Comparison of ENCODE assay signal across 1 cellular context in the genomic region with DNA sequence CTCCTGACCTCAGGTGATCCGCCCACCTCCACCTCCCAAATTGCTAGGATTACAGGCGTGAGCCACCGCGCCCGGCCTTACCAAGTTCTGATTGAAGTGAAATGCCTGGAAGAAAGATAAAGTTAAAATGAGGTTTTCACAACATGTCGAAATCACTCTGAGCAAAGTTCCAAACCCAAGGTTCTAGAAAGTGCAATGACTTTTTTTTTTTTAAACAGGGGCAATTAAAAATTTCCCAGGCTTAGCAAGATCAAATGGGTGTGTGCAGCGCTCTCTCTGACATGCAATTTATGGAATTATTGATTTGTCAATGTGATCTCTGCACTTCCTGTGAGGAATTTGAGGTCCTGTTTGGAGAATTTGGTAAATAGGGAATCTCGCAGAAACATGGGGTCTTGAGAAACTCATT.
TF ChIP-seq lines count a peak whose summit lies in the region.

No MANE protein-coding gene starts in this region.

TF ChIP-seq in HepG2, 621 proteins besides CTCF, POLR2A, EP300 and RAD21 (continues in another document):
- 0 out of 2 replicates have a peak, but pooled peaks have one; percentile 8 for TF ChIP-seq FOSL2 (CRISPR knock-in tag; IDR thresholded peaks at IDR 0.05)
- no peak for TF ChIP-seq SRY (CRISPR knock-in tag; IDR thresholded peaks at IDR 0.05)
- TF ChIP-seq ZNF432 (CRISPR knock-in tag; IDR thresholded peaks at IDR 0.05; ENCODE audit: borderline replicate concordance): no peak
- peak; percentile 47 for TF ChIP-seq HNF4A (CRISPR knock-in tag; IDR thresholded peaks at IDR 0.05)
- TF ChIP-seq, protein P1, sequence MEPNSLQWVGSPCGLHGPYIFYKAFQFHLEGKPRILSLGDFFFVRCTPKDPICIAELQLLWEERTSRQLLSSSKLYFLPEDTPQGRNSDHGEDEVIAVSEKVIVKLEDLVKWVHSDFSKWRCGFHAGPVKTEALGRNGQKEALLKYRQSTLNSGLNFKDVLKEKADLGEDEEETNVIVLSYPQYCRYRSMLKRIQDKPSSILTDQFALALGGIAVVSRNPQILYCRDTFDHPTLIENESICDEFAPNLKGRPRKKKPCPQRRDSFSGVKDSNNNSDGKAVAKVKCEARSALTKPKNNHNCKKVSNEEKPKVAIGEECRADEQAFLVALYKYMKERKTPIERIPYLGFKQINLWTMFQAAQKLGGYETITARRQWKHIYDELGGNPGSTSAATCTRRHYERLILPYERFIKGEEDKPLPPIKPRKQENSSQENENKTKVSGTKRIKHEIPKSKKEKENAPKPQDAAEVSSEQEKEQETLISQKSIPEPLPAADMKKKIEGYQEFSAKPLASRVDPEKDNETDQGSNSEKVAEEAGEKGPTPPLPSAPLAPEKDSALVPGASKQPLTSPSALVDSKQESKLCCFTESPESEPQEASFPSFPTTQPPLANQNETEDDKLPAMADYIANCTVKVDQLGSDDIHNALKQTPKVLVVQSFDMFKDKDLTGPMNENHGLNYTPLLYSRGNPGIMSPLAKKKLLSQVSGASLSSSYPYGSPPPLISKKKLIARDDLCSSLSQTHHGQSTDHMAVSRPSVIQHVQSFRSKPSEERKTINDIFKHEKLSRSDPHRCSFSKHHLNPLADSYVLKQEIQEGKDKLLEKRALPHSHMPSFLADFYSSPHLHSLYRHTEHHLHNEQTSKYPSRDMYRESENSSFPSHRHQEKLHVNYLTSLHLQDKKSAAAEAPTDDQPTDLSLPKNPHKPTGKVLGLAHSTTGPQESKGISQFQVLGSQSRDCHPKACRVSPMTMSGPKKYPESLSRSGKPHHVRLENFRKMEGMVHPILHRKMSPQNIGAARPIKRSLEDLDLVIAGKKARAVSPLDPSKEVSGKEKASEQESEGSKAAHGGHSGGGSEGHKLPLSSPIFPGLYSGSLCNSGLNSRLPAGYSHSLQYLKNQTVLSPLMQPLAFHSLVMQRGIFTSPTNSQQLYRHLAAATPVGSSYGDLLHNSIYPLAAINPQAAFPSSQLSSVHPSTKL (CRISPR knock-in tag; IDR thresholded peaks at IDR 0.05): 0 out of 2 replicates have a peak, but pooled peaks have one; percentile 16
- 0 out of 2 replicates have a peak, but pooled peaks have one; percentile 12 for TF ChIP-seq CHD4 (IDR thresholded peaks at IDR 0.05; ENCODE audit: borderline replicate concordance, low read length)
- TF ChIP-seq, protein P2, sequence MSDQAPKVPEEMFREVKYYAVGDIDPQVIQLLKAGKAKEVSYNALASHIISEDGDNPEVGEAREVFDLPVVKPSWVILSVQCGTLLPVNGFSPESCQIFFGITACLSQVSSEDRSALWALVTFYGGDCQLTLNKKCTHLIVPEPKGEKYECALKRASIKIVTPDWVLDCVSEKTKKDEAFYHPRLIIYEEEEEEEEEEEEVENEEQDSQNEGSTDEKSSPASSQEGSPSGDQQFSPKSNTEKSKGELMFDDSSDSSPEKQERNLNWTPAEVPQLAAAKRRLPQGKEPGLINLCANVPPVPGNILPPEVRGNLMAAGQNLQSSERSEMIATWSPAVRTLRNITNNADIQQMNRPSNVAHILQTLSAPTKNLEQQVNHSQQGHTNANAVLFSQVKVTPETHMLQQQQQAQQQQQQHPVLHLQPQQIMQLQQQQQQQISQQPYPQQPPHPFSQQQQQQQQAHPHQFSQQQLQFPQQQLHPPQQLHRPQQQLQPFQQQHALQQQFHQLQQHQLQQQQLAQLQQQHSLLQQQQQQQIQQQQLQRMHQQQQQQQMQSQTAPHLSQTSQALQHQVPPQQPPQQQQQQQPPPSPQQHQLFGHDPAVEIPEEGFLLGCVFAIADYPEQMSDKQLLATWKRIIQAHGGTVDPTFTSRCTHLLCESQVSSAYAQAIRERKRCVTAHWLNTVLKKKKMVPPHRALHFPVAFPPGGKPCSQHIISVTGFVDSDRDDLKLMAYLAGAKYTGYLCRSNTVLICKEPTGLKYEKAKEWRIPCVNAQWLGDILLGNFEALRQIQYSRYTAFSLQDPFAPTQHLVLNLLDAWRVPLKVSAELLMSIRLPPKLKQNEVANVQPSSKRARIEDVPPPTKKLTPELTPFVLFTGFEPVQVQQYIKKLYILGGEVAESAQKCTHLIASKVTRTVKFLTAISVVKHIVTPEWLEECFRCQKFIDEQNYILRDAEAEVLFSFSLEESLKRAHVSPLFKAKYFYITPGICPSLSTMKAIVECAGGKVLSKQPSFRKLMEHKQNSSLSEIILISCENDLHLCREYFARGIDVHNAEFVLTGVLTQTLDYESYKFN (CRISPR knock-in tag; conservative IDR thresholded peaks at IDR 0.05): peak; percentile 72
- TF ChIP-seq RORA (CRISPR knock-in tag; IDR thresholded peaks at IDR 0.05): no peak
- TF ChIP-seq, protein P3, sequence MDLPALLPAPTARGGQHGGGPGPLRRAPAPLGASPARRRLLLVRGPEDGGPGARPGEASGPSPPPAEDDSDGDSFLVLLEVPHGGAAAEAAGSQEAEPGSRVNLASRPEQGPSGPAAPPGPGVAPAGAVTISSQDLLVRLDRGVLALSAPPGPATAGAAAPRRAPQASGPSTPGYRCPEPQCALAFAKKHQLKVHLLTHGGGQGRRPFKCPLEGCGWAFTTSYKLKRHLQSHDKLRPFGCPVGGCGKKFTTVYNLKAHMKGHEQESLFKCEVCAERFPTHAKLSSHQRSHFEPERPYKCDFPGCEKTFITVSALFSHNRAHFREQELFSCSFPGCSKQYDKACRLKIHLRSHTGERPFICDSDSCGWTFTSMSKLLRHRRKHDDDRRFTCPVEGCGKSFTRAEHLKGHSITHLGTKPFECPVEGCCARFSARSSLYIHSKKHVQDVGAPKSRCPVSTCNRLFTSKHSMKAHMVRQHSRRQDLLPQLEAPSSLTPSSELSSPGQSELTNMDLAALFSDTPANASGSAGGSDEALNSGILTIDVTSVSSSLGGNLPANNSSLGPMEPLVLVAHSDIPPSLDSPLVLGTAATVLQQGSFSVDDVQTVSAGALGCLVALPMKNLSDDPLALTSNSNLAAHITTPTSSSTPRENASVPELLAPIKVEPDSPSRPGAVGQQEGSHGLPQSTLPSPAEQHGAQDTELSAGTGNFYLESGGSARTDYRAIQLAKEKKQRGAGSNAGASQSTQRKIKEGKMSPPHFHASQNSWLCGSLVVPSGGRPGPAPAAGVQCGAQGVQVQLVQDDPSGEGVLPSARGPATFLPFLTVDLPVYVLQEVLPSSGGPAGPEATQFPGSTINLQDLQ (CRISPR knock-in tag; IDR thresholded peaks at IDR 0.05): no peak
- TF ChIP-seq ZNF350 (CRISPR knock-in tag; IDR thresholded peaks at IDR 0.05; ENCODE audit: borderline replicate concordance, low read depth): peak; percentile 34; the same call in 1 of the 2 replicates
- TF ChIP-seq KAT2B (IDR thresholded peaks at IDR 0.05; ENCODE audit: borderline replicate concordance, low read depth, low read length): peak; percentile 84
- TF ChIP-seq MIXL1 (CRISPR knock-in tag; IDR thresholded peaks at IDR 0.05): peak; percentile 11; the same call in 1 of the 2 replicates
- TF ChIP-seq TOE1 (CRISPR knock-in tag; IDR thresholded peaks at IDR 0.05): no peak
- TF ChIP-seq ELF3 (CRISPR knock-in tag; IDR thresholded peaks at IDR 0.05): peak; percentile 27; the same call in 1 of the 2 replicates
- TF ChIP-seq, protein P4, sequence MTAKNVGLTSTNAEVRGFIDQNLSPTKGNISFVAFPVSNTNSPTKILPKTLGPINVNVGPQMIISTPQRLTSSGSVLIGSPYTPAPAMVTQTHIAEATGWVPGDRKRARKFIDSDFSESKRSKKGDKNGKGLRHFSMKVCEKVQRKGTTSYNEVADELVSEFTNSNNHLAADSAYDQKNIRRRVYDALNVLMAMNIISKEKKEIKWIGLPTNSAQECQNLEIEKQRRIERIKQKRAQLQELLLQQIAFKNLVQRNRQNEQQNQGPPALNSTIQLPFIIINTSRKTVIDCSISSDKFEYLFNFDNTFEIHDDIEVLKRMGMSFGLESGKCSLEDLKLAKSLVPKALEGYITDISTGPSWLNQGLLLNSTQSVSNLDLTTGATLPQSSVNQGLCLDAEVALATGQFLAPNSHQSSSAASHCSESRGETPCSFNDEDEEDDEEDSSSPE (CRISPR knock-in tag; IDR thresholded peaks at IDR 0.05): peak; percentile 14; the same call in 1 of the 2 replicates
- TF ChIP-seq ONECUT2 (CRISPR knock-in tag; IDR thresholded peaks at IDR 0.05): peak; percentile 72
- no peak for TF ChIP-seq HES4 (CRISPR knock-in tag; IDR thresholded peaks at IDR 0.05; ENCODE audit: borderline replicate concordance)
- TF ChIP-seq, protein P5, sequence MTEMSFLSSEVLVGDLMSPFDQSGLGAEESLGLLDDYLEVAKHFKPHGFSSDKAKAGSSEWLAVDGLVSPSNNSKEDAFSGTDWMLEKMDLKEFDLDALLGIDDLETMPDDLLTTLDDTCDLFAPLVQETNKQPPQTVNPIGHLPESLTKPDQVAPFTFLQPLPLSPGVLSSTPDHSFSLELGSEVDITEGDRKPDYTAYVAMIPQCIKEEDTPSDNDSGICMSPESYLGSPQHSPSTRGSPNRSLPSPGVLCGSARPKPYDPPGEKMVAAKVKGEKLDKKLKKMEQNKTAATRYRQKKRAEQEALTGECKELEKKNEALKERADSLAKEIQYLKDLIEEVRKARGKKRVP (CRISPR knock-in tag; IDR thresholded peaks at IDR 0.05): no peak
- peak; percentile 34; the same call in 1 of the 2 replicates for TF ChIP-seq HNF4G (IDR thresholded peaks at IDR 0.05; ENCODE audit: borderline replicate concordance, low read depth, low read length)
- no peak for TF ChIP-seq HNF4G (CRISPR knock-in tag; IDR thresholded peaks at IDR 0.05; ENCODE audit: borderline replicate concordance, low read depth)
- TF ChIP-seq GATAD2A (CRISPR knock-in tag; IDR thresholded peaks at IDR 0.05): peak; percentile 78
- TF ChIP-seq CEBPB (IDR thresholded peaks at IDR 0.05; ENCODE audit: borderline replicate concordance, low read depth, low read length): peak; percentile 47; the same call in 1 of the 2 replicates
- TF ChIP-seq ZEB1 (IDR thresholded peaks at IDR 0.05; ENCODE audit: insufficient replicate concordance, low read depth): no peak
- peak; percentile 12; the same call in 1 of the 2 replicates for TF ChIP-seq FOXO1 (CRISPR knock-in tag; IDR thresholded peaks at IDR 0.05)
- TF ChIP-seq FOXK2 (IDR thresholded peaks at IDR 0.05): 0 out of 2 replicates have a peak, but pooled peaks have one; percentile 15
- TF ChIP-seq, protein P6, sequence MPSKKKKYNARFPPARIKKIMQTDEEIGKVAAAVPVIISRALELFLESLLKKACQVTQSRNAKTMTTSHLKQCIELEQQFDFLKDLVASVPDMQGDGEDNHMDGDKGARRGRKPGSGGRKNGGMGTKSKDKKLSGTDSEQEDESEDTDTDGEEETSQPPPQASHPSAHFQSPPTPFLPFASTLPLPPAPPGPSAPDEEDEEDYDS (CRISPR knock-in tag; IDR thresholded peaks at IDR 0.05): 0 out of 2 replicates have a peak, but pooled peaks have one; percentile 11
- TF ChIP-seq ETV5 (CRISPR knock-in tag; IDR thresholded peaks at IDR 0.05; ENCODE audit: borderline replicate concordance): peak; percentile 78; the same call in 1 of the 2 replicates
- 0 out of 2 replicates have a peak, but pooled peaks have one; percentile 51 for TF ChIP-seq ZNF441 (CRISPR knock-in tag; IDR thresholded peaks at IDR 0.05; ENCODE audit: borderline replicate concordance)
- TF ChIP-seq NR2F6 (IDR thresholded peaks at IDR 0.05): no peak
- TF ChIP-seq NR2F6 (CRISPR knock-in tag; IDR thresholded peaks at IDR 0.05): 0 out of 2 replicates have a peak, but pooled peaks have one; percentile 11
- TF ChIP-seq SALL1 (CRISPR knock-in tag; IDR thresholded peaks at IDR 0.05): peak; percentile 37; the same call in 1 of the 2 replicates
- TF ChIP-seq, protein P7, sequence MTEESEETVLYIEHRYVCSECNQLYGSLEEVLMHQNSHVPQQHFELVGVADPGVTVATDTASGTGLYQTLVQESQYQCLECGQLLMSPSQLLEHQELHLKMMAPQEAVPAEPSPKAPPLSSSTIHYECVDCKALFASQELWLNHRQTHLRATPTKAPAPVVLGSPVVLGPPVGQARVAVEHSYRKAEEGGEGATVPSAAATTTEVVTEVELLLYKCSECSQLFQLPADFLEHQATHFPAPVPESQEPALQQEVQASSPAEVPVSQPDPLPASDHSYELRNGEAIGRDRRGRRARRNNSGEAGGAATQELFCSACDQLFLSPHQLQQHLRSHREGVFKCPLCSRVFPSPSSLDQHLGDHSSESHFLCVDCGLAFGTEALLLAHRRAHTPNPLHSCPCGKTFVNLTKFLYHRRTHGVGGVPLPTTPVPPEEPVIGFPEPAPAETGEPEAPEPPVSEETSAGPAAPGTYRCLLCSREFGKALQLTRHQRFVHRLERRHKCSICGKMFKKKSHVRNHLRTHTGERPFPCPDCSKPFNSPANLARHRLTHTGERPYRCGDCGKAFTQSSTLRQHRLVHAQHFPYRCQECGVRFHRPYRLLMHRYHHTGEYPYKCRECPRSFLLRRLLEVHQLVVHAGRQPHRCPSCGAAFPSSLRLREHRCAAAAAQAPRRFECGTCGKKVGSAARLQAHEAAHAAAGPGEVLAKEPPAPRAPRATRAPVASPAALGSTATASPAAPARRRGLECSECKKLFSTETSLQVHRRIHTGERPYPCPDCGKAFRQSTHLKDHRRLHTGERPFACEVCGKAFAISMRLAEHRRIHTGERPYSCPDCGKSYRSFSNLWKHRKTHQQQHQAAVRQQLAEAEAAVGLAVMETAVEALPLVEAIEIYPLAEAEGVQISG (CRISPR knock-in tag; IDR thresholded peaks at IDR 0.05): 0 out of 2 replicates have a peak, but pooled peaks have one; percentile 13
- TF ChIP-seq MTA3 (CRISPR knock-in tag; IDR thresholded peaks at IDR 0.05): no peak
- TF ChIP-seq ZNF264 (CRISPR knock-in tag; IDR thresholded peaks at IDR 0.05): no peak
- TF ChIP-seq KDM6A (CRISPR knock-in tag; IDR thresholded peaks at IDR 0.05; ENCODE audit: low read depth): 0 out of 2 replicates have a peak, but pooled peaks have one; percentile 11
- no peak for TF ChIP-seq ZSCAN29 (CRISPR knock-in tag; conservative IDR thresholded peaks at IDR 0.05)
- peak; percentile 34; the same call in 1 of the 2 replicates for TF ChIP-seq NFIC (IDR thresholded peaks at IDR 0.05; ENCODE audit: low read length)
- TF ChIP-seq, protein P8, sequence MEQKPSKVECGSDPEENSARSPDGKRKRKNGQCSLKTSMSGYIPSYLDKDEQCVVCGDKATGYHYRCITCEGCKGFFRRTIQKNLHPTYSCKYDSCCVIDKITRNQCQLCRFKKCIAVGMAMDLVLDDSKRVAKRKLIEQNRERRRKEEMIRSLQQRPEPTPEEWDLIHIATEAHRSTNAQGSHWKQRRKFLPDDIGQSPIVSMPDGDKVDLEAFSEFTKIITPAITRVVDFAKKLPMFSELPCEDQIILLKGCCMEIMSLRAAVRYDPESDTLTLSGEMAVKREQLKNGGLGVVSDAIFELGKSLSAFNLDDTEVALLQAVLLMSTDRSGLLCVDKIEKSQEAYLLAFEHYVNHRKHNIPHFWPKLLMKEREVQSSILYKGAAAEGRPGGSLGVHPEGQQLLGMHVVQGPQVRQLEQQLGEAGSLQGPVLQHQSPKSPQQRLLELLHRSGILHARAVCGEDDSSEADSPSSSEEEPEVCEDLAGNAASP (CRISPR knock-in tag; IDR thresholded peaks at IDR 0.05; ENCODE audit: borderline replicate concordance): peak; percentile 32; the same call in 1 of the 2 replicates
- 0 out of 2 replicates have a peak, but pooled peaks have one; percentile 16 for TF ChIP-seq MED1 (CRISPR knock-in tag; IDR thresholded peaks at IDR 0.05)
- peak; percentile 59; the same call in 1 of the 2 replicates for TF ChIP-seq ZNF460 (CRISPR knock-in tag; IDR thresholded peaks at IDR 0.05; ENCODE audit: borderline replicate concordance)
- TF ChIP-seq CEBPG (CRISPR knock-in tag; IDR thresholded peaks at IDR 0.05): 0 out of 2 replicates have a peak, but pooled peaks have one; percentile 40
- 0 out of 2 replicates have a peak, but pooled peaks have one; percentile 32 for TF ChIP-seq NCOR1 (IDR thresholded peaks at IDR 0.05; ENCODE audit: borderline replicate concordance, low read length)
- TF ChIP-seq SRSF1 (optimal IDR thresholded peaks at IDR 0.05; ENCODE audit: low read depth, low read length): no peak
- TF ChIP-seq ZMYM3 (CRISPR knock-in tag; IDR thresholded peaks at IDR 0.05): peak; percentile 13; the same call in 1 of the 2 replicates
